33 cellular contexts compared by ENCODE assay signal in genomic region chr10:61225939-61226338, GRCh38.
DNase-seq lines count a peak whose midpoint lies in the region; ATAC-seq, FAIRE-seq and TF ChIP-seq lines count a peak whose summit lies in the region.
"Had no signal": no experiment of that assay in that cellular context is flagged by ENCODE, and none has a peak within 500 bp of the region (broad histone marks: within the 10 kb centered on the region; RNA-seq: fewer than 3 reads in every experiment).

No MANE protein-coding gene starts in this region.

- H3K4me2 ChIP-seq in HepG2 (ENCODE audit: low read depth, low read length), result no peak overlapping the region
- H3K4me2 ChIP-seq in K562 (ENCODE audit: insufficient read depth, low read length), result no peak overlapping the region
- H3K4me2 ChIP-seq: A549; BLaER1; BLaER1 treated with 17β-estradiol and CSF1 and Interleukin-3, amounts not matched to agents 10 nM and 100 nM had no signal

- POLR2A ChIA-PET in HepG2 (lab: Yijun Ruan, JAX) (no interaction called here), HEK293 (lab: Yijun Ruan, JAX) (no interaction called here), K562 (lab: Yijun Ruan, JAX) (no interaction called here)

- H3K4me1 ChIP-seq in HepG2 (ENCODE audit: insufficient read depth, low read length) (no peaks in the 10 kb centered on the region), right lobe of liver (no peaks in the 10 kb centered on the region), HEK293 (ENCODE audit: control insufficient read depth, insufficient read depth, low read length) (no peaks in the 10 kb centered on the region), K562 (replicated peaks in 1 of 2; ENCODE audit: control insufficient read depth in 2 of 2, insufficient read depth in 2 of 2, low read length in 2 of 2) (no peaks in the 10 kb centered on the region)
- H3K4me1 ChIP-seq: A549; BE2C; BLaER1; BLaER1 treated with 17β-estradiol and CSF1 and Interleukin-3, amounts not matched to agents 10 nM and 100 nM; Caco-2 had no signal

- H3K9me1 ChIP-seq in K562 (ENCODE audit: control insufficient read depth, insufficient read depth, low read length), result no peaks in the 10 kb centered on the region

- intact Hi-C loops in HepG2 (cut with micrococcal nuclease; ENCODE audit: unreplicated experiment) (no loop called here), right lobe of liver (cut with DNase I) (no loop called here), K562 (cut with micrococcal nuclease) (no loop called here), posterior vena cava (cut with DNase I) (no loop called here)

- H3K27me3 ChIP-seq in HepG2 (ENCODE audit: control insufficient read depth in 1 of 2, insufficient read depth in 2 of 2, low read length in 2 of 2), result no peaks in the 10 kb centered on the region
- no peaks in the 10 kb centered on the region for H3K27me3 ChIP-seq in right lobe of liver
- H3K27me3 ChIP-seq in K562 (ENCODE audit: control insufficient read depth in 2 of 2, insufficient read depth in 2 of 2, low read length in 2 of 2), result no peaks in the 10 kb centered on the region
- H3K27me3 ChIP-seq: BE2C; BLaER1; BLaER1 treated with 17β-estradiol and CSF1 and Interleukin-3, amounts not matched to agents 10 nM and 100 nM had no signal

- TF ChIP-seq CTCF in HepG2 (CRISPR knock-in tag; IDR thresholded peaks at IDR 0.05), result no peak
- no peak for TF ChIP-seq CTCF in right lobe of liver (IDR thresholded peaks at IDR 0.05)
- no peak for TF ChIP-seq CTCF in HEK293 (tag by site-specific recombination; IDR thresholded peaks at IDR 0.05)
- TF ChIP-seq CTCF in K562 (IDR thresholded peaks at IDR 0.05 in 2 of 3, conservative IDR thresholded peaks at IDR 0.05 in 1 of 3; ENCODE audit: insufficient read depth in 2 of 3, low read depth in 1 of 3, low read length in 3 of 3), result no peak

- no peak for TF ChIP-seq RAD21 in HepG2 (CRISPR knock-in tag; IDR thresholded peaks at IDR 0.05)
- no peak for TF ChIP-seq RAD21 in K562 (CRISPR knock-in tag; conservative IDR thresholded peaks at IDR 0.05 in 1 of 2, IDR thresholded peaks at IDR 0.05 in 1 of 2)

- TF ChIP-seq POLR2A in HepG2 (IDR thresholded peaks at IDR 0.05; ENCODE audit: insufficient read depth in 1 of 2, low read depth in 2 of 2, low read length in 2 of 2) (no peak), right lobe of liver (IDR thresholded peaks at IDR 0.05) (no peak), K562 (conservative IDR thresholded peaks at IDR 0.05) (no peak)

- no peak overlapping the region for H2AFZ ChIP-seq in HepG2 (ENCODE audit: low read length)
- H2AFZ ChIP-seq in K562 (ENCODE audit: low read depth, low read length), result no peak overlapping the region

- CTCF ChIA-PET in HepG2 (lab: Yijun Ruan, JAX; ENCODE audit: low intra/inter-chr PET ratio, low total read pairs), result no interaction called here
- CTCF ChIA-PET in HEK293 (lab: Yijun Ruan, JAX), result no interaction called here
- CTCF ChIA-PET in K562 (lab: Yijun Ruan, JAX; ENCODE audit: low intra/inter-chr PET ratio), result no interaction called here

- H3K4me3 ChIP-seq in HepG2 (replicated peaks in 1 of 3; ENCODE audit: insufficient read depth in 1 of 3, low read depth in 2 of 3, low read length in 3 of 3), result no peak overlapping the region
- H3K4me3 ChIP-seq in right lobe of liver, result no peak overlapping the region
- H3K4me3 ChIP-seq in HEK293 (ENCODE audit: low read depth, low read length), result no peak overlapping the region
- no peak overlapping the region for H3K4me3 ChIP-seq in K562
- H3K4me3 ChIP-seq: A549; BLaER1; BLaER1 treated with 17β-estradiol and CSF1 and Interleukin-3, amounts not matched to agents 10 nM and 100 nM had no signal

- H3K9ac ChIP-seq in HepG2 (ENCODE audit: insufficient read depth, low read depth, low read length), result no peak overlapping the region
- no peak overlapping the region for H3K9ac ChIP-seq in K562 (ENCODE audit: insufficient read depth in 1 of 2, low read depth in 2 of 2, low read length in 2 of 2)
- H3K9ac ChIP-seq: BLaER1; BLaER1 treated with 17β-estradiol and CSF1 and Interleukin-3, amounts not matched to agents 10 nM and 100 nM had no signal

- ATAC-seq in HepG2 (no peak), right lobe of liver (no peak), K562 (no peak)
- ATAC-seq: A549; CD8-positive, alpha-beta T cell had no signal

- H3K27ac ChIP-seq in HepG2 (ENCODE audit: extremely low read length, insufficient read depth, low read length) (no peak overlapping the region), right lobe of liver (no peak overlapping the region), HEK293 (ENCODE audit: extremely low read depth, low read depth, low read length) (no peak overlapping the region), K562 (ENCODE audit: extremely low read depth, low read depth, low read length) (no peak overlapping the region)
- H3K27ac ChIP-seq: 22Rv1; A549; BLaER1; BLaER1 treated with 17β-estradiol and CSF1 and Interleukin-3, amounts not matched to agents 10 nM and 100 nM; C4-2B had no signal

- DNase-seq in HepG2 (ENCODE audit: low spot score) (no peak), right lobe of liver (no peak), K562 (ENCODE audit: extremely low read depth in 1 of 4, low spot score in 3 of 4) (no peak), posterior vena cava (ENCODE audit: low spot score) (no peak), NCI-H1436 treated with DMSO at 0.1 percent for 48 hours (lab: John Stamatoyannopoulos, UW) (no peak)
- DNase-seq: 8988T; ACHN; AML-193; BE2C; C1 segment of cervical spinal cord; Caco-2; Calu3; CD4-positive, alpha-beta memory T cell; CD4-positive, alpha-beta T cell; CD4-positive, CD25-positive, alpha-beta regulatory T cell; CD8-positive, alpha-beta memory T cell; CD8-positive, alpha-beta T cell; COR-L47; DMS 273 treated with DMSO at 0.1 percent for 48 hours; DMS153; DMS53; DMS79; DMS79 treated with DMSO at 0.1 percent for 48 hours; DND-41; EL had no signal

- no peak for TF ChIP-seq EP300 in HepG2 (IDR thresholded peaks at IDR 0.05; ENCODE audit: low read depth in 2 of 2, low read length in 2 of 2)
- TF ChIP-seq EP300 in HepG2 (CRISPR knock-in tag; IDR thresholded peaks at IDR 0.05; ENCODE audit: borderline replicate concordance), result no peak
- no peak for TF ChIP-seq EP300 in K562 (IDR thresholded peaks at IDR 0.05; ENCODE audit: low read length)

- no peak for FAIRE-seq in HepG2 (lab: Jason Lieb, UNC)
- FAIRE-seq in K562 (lab: Jason Lieb, UNC), result no peak
- FAIRE-seq: A204.1, A549, D721Med had no signal

- BruUV-seq in HepG2 (replicated peaks; lab: Mats Ljungman, UMichigan), result no TSS peak
- no TSS peak for BruUV-seq in K562 (replicated peaks; lab: Mats Ljungman, UMichigan)

- no peaks in the 10 kb centered on the region for H3K79me2 ChIP-seq in HepG2 (ENCODE audit: insufficient read depth, low read length)
- no peaks in the 10 kb centered on the region for H3K79me2 ChIP-seq in K562 (ENCODE audit: control insufficient read depth, insufficient read depth, low read length)

- in situ Hi-C loops in HepG2 (cut with HindIII; ENCODE audit: extremely low pct_ligation_motif_present, low pct_unique_long_range_greater_than_20kb), result no loop called here
- in situ Hi-C loops in K562 (cut with MboI), result no loop called here

- no peaks in the 10 kb centered on the region for H3K9me3 ChIP-seq in HepG2 (ENCODE audit: low read length)
- H3K9me3 ChIP-seq in right lobe of liver, result peaks cover 0 to 12% (median 0%) of the 10 kb centered on the region in 4 donors
- no peaks in the 10 kb centered on the region for H3K9me3 ChIP-seq in HEK293 (ENCODE audit: control insufficient read depth, insufficient read depth, low read depth, low read length)
- H3K9me3 ChIP-seq in K562 (replicated peaks; ENCODE audit: control insufficient read depth, insufficient read depth, low read depth, low read length), result no peaks in the 10 kb centered on the region
- H3K9me3 ChIP-seq: BE2C had no signal

- H4K20me1 ChIP-seq in HepG2 (ENCODE audit: insufficient read depth, low read length) (no peaks in the 10 kb centered on the region), K562 (replicated peaks; ENCODE audit: control insufficient read depth, insufficient read depth, low read length) (no peaks in the 10 kb centered on the region)
- H4K20me1 ChIP-seq: BLaER1; BLaER1 treated with 17β-estradiol and CSF1 and Interleukin-3, amounts not matched to agents 10 nM and 100 nM had no signal

- H3K36me3 ChIP-seq in HepG2 (replicated peaks in 1 of 2; ENCODE audit: control insufficient read depth in 1 of 2, insufficient read depth in 2 of 2, low read length in 2 of 2), result no peaks in the 10 kb centered on the region
- no peaks in the 10 kb centered on the region for H3K36me3 ChIP-seq in right lobe of liver
- no peaks in the 10 kb centered on the region for H3K36me3 ChIP-seq in HEK293 (ENCODE audit: control insufficient read depth in 2 of 2, insufficient read depth in 1 of 2, low read length in 2 of 2)
- no peaks in the 10 kb centered on the region for H3K36me3 ChIP-seq in K562 (ENCODE audit: control insufficient read depth, insufficient read depth, low read length)
- H3K36me3 ChIP-seq: BE2C; BLaER1; BLaER1 treated with 17β-estradiol and CSF1 and Interleukin-3, amounts not matched to agents 10 nM and 100 nM had no signal

TF ChIP-seq in HepG2, 621 proteins besides CTCF, POLR2A, EP300 and RAD21:
- TF ChIP-seq ZNF160 (CRISPR knock-in tag; IDR thresholded peaks at IDR 0.05) (peak; percentile 86; the same call in 1 of the 2 replicates), MIER2 (CRISPR knock-in tag; IDR thresholded peaks at IDR 0.05) (no peak)

TF ChIP-seq in HEK293, 187 proteins besides CTCF, POLR2A, EP300 and RAD21:
- TF ChIP-seq ZNF394 (tag by site-specific recombination; IDR thresholded peaks at IDR 0.05; ENCODE audit: borderline replicate concordance), result no peak
- TF ChIP-seq SETDB1 (IDR thresholded peaks at IDR 0.05; ENCODE audit: insufficient read length, low read length), result peak; percentile 83

TF ChIP-seq in K562, 482 proteins besides CTCF, POLR2A, EP300 and RAD21 (continues in another document):
- TF ChIP-seq ZNF384 (IDR thresholded peaks at IDR 0.05; ENCODE audit: low read depth, low read length) (peak; percentile 54; the same call in 1 of the 2 replicates), CBX3 (IDR thresholded peaks at IDR 0.05; ENCODE audit: borderline replicate concordance in 1 of 2, low read length in 2 of 2) (peak in 1 of 2 experiments; percentile 20; a peak in 1 of 3 replicates), ZNF280A (IDR thresholded peaks at IDR 0.05; ENCODE audit: low read depth, partially characterized antibody) (peak; percentile 34), CHD1 (IDR thresholded peaks at IDR 0.05; ENCODE audit: low read length) (no peak), BDP1 (IDR thresholded peaks at IDR 0.05; ENCODE audit: insufficient read depth, insufficient read length) (no peak), HLTF (IDR thresholded peaks at IDR 0.05) (peak; percentile 74; the same call in 1 of the 2 replicates)
